ENCODE assay signal across 1 cellular context in the genomic region with DNA sequence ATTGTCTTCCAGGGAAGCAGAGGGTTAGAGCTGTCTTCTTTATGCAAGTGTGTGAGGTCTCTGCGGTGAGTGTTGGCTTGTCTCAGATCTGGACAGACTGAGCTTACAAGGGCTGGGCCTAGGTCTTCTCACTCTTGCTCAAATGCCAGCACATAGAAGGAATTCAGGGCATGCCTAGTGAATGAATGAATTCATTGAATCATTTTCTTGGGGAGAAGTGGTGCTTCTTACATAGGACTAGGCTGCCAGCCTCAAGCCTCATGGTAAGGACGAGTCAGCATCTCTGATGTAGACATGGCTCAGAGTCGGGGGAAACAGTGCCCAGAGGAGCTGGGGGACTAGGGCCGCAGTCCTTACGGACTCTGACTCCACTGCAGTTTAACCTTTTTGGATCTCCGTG.
TF ChIP-seq lines count a peak whose summit lies in the region.

No MANE protein-coding gene starts in this region.

TF ChIP-seq in GM23338, 12 proteins besides CTCF, POLR2A, EP300 and RAD21:
- TF ChIP-seq CREB1 (CRISPR knock-in tag; IDR thresholded peaks at IDR 0.05; ENCODE audit: low read depth) = no peak
- no peak for TF ChIP-seq EZH2 (IDR thresholded peaks at IDR 0.05; ENCODE audit: low read depth, unreplicated experiment)
- TF ChIP-seq STAT1 (IDR thresholded peaks at IDR 0.05; ENCODE audit: unreplicated experiment) = no peak
- TF ChIP-seq ZNF114 (CRISPR knock-in tag; IDR thresholded peaks at IDR 0.05) = no peak
- TF ChIP-seq, protein P1, sequence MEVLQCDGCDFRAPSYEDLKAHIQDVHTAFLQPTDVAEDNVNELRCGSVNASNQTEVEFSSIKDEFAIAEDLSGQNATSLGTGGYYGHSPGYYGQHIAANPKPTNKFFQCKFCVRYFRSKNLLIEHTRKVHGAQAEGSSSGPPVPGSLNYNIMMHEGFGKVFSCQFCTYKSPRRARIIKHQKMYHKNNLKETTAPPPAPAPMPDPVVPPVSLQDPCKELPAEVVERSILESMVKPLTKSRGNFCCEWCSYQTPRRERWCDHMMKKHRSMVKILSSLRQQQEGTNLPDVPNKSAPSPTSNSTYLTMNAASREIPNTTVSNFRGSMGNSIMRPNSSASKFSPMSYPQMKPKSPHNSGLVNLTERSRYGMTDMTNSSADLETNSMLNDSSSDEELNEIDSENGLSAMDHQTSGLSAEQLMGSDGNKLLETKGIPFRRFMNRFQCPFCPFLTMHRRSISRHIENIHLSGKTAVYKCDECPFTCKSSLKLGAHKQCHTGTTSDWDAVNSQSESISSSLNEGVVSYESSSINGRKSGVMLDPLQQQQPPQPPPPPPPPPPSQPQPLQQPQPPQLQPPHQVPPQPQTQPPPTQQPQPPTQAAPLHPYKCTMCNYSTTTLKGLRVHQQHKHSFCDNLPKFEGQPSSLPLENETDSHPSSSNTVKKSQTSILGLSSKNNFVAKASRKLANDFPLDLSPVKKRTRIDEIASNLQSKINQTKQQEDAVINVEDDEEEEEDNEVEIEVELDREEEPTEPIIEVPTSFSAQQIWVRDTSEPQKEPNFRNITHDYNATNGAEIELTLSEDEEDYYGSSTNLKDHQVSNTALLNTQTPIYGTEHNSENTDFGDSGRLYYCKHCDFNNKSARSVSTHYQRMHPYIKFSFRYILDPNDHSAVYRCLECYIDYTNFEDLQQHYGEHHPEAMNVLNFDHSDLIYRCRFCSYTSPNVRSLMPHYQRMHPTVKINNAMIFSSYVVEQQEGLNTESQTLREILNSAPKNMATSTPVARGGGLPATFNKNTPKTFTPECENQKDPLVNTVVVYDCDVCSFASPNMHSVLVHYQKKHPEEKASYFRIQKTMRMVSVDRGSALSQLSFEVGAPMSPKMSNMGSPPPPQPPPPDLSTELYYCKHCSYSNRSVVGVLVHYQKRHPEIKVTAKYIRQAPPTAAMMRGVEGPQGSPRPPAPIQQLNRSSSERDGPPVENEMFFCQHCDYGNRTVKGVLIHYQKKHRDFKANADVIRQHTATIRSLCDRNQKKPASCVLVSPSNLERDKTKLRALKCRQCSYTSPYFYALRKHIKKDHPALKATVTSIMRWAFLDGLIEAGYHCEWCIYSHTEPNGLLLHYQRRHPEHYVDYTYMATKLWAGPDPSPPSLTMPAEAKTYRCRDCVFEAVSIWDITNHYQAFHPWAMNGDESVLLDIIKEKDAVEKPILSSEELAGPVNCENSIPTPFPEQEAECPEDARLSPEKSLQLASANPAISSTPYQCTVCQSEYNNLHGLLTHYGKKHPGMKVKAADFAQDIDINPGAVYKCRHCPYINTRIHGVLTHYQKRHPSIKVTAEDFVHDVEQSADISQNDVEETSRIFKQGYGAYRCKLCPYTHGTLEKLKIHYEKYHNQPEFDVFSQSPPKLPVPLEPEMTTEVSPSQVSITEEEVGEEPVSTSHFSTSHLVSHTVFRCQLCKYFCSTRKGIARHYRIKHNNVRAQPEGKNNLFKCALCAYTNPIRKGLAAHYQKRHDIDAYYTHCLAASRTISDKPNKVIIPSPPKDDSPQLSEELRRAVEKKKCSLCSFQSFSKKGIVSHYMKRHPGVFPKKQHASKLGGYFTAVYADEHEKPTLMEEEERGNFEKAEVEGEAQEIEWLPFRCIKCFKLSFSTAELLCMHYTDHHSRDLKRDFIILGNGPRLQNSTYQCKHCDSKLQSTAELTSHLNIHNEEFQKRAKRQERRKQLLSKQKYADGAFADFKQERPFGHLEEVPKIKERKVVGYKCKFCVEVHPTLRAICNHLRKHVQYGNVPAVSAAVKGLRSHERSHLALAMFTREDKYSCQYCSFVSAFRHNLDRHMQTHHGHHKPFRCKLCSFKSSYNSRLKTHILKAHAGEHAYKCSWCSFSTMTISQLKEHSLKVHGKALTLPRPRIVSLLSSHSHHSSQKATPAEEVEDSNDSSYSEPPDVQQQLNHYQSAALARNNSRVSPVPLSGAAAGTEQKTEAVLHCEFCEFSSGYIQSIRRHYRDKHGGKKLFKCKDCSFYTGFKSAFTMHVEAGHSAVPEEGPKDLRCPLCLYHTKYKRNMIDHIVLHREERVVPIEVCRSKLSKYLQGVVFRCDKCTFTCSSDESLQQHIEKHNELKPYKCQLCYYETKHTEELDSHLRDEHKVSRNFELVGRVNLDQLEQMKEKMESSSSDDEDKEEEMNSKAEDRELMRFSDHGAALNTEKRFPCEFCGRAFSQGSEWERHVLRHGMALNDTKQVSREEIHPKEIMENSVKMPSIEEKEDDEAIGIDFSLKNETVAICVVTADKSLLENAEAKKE (CRISPR knock-in tag; IDR thresholded peaks at IDR 0.05) = no peak
- TF ChIP-seq, protein P2, sequence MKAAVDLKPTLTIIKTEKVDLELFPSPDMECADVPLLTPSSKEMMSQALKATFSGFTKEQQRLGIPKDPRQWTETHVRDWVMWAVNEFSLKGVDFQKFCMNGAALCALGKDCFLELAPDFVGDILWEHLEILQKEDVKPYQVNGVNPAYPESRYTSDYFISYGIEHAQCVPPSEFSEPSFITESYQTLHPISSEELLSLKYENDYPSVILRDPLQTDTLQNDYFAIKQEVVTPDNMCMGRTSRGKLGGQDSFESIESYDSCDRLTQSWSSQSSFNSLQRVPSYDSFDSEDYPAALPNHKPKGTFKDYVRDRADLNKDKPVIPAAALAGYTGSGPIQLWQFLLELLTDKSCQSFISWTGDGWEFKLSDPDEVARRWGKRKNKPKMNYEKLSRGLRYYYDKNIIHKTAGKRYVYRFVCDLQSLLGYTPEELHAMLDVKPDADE (IDR thresholded peaks at IDR 0.05) = no peak
- TF ChIP-seq, protein P3, sequence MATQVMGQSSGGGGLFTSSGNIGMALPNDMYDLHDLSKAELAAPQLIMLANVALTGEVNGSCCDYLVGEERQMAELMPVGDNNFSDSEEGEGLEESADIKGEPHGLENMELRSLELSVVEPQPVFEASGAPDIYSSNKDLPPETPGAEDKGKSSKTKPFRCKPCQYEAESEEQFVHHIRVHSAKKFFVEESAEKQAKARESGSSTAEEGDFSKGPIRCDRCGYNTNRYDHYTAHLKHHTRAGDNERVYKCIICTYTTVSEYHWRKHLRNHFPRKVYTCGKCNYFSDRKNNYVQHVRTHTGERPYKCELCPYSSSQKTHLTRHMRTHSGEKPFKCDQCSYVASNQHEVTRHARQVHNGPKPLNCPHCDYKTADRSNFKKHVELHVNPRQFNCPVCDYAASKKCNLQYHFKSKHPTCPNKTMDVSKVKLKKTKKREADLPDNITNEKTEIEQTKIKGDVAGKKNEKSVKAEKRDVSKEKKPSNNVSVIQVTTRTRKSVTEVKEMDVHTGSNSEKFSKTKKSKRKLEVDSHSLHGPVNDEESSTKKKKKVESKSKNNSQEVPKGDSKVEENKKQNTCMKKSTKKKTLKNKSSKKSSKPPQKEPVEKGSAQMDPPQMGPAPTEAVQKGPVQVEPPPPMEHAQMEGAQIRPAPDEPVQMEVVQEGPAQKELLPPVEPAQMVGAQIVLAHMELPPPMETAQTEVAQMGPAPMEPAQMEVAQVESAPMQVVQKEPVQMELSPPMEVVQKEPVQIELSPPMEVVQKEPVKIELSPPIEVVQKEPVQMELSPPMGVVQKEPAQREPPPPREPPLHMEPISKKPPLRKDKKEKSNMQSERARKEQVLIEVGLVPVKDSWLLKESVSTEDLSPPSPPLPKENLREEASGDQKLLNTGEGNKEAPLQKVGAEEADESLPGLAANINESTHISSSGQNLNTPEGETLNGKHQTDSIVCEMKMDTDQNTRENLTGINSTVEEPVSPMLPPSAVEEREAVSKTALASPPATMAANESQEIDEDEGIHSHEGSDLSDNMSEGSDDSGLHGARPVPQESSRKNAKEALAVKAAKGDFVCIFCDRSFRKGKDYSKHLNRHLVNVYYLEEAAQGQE (IDR thresholded peaks at IDR 0.05; ENCODE audit: unreplicated experiment) = no peak
- no peak for TF ChIP-seq ZNF331 (CRISPR knock-in tag; IDR thresholded peaks at IDR 0.05; ENCODE audit: low read depth)
- TF ChIP-seq JUNB (IDR thresholded peaks at IDR 0.05; ENCODE audit: unreplicated experiment) = no peak
- no peak for TF ChIP-seq EZH2phosphoT487 (IDR thresholded peaks at IDR 0.05; ENCODE audit: unreplicated experiment)
- no peak for TF ChIP-seq POLR2AphosphoS5 (IDR thresholded peaks at IDR 0.05; ENCODE audit: low read depth)
- no peak for TF ChIP-seq NANOG (IDR thresholded peaks at IDR 0.05; ENCODE audit: borderline replicate concordance)
TF ChIP-seq in GM23338: peak in this region for 0.
